In genomic region chr19:45094707-45095106, GRCh38 we compare ENCODE assay signal across 8 cellular contexts. TPM values are rescaled to one million over a fixed set of nuclear protein-coding genes. Genes with fewer than 3 reads are reported as not detected.
A peak's percentile ranks its signal among the peaks of the same experiment; 100 is the strongest.
DNase-seq lines count a peak whose midpoint lies in the region; TF ChIP-seq lines count a peak whose summit lies in the region.
"Had no signal": no experiment of that assay in that cellular context is flagged by ENCODE, and none has a peak within 500 bp of the region (broad histone marks: within the 10 kb centered on the region; RNA-seq: fewer than 3 reads in every experiment).

No MANE protein-coding gene starts in this region.

- H3K9me2 ChIP-seq in OCI-LY1 (ENCODE audit: low read depth, low read length) = no peaks in the 10 kb centered on the region

- H3K27me3 ChIP-seq in GM06990 (replicated peaks; ENCODE audit: control insufficient read depth, insufficient read depth, low read length) = no peaks in the 10 kb centered on the region
- no peaks in the 10 kb centered on the region for H3K27me3 ChIP-seq in OCI-LY1 (ENCODE audit: insufficient read depth, low read length)
- H3K27me3 ChIP-seq in dorsolateral prefrontal cortex = no peaks in the 10 kb centered on the region

- intact Hi-C loops in dorsolateral prefrontal cortex (cut with DNase I) = loop anchor here (5.0 to 10.0 kb wide), 5 partner anchors 38 to 153 kb away; partner anchors contain the start of genes EXOC3L2 (in 2 of the 2), BLOC1S3 (in 1 of the 2), CLASRP (in 1 of the 2) and TRAPPC6A (in 1 of the 2)

- peak overlapping the region; percentile 81 for H3K4me3 Mint-ChIP-seq in progenitor cell of endocrine pancreas (ENCODE audit: low read depth)

- H3K4me1 ChIP-seq in OCI-LY1 (ENCODE audit: insufficient read depth, low read length, severe bottlenecking) = peaks cover 51% of the 10 kb centered on the region

- no peaks in the 10 kb centered on the region for H3K27me3 Mint-ChIP-seq in progenitor cell of endocrine pancreas

- DNase-seq in GM06990 (ENCODE audit: extremely low read depth, insufficient read length) = no peak
- no peak for DNase-seq in dorsolateral prefrontal cortex
- no peak for DNase-seq in progenitor cell of endocrine pancreas (ENCODE audit: low spot score, unreplicated experiment)
- DNase-seq in SK-N-DZ (ENCODE audit: low spot score) = no peak
- no peak for DNase-seq in pons (ENCODE audit: low spot score)
- no peak for DNase-seq in GM03348 (ENCODE audit: low spot score)
- DNase-seq: NCI-H2171 had no signal

- H3K4me2 ChIP-seq in OCI-LY1 (ENCODE audit: low read length) = peak overlapping the region; percentile 96

- no peaks in the 10 kb centered on the region for H3K9me3 Mint-ChIP-seq in progenitor cell of endocrine pancreas (ENCODE audit: low read depth)

- TF ChIP-seq CTCF in GM06990 (IDR thresholded peaks at IDR 0.05; ENCODE audit: insufficient read depth, low read length, poor library complexity, severe bottlenecking) (no peak), OCI-LY1 (IDR thresholded peaks at IDR 0.05; ENCODE audit: low read length) (no peak), dorsolateral prefrontal cortex (IDR thresholded peaks at IDR 0.05 in 54 of 56, conservative IDR thresholded peaks at IDR 0.05 in 2 of 56; ENCODE audit: low read depth in 1 of 56, partially characterized antibody in 56 of 56) (no peak), progenitor cell of endocrine pancreas (IDR thresholded peaks at IDR 0.05; ENCODE audit: unreplicated experiment) (no peak)

- peaks cover 14% of the 10 kb centered on the region for H3K36me3 ChIP-seq in GM06990 (ENCODE audit: control insufficient read depth, insufficient read depth, low read length)
- peaks cover 25% of the 10 kb centered on the region for H3K36me3 ChIP-seq in OCI-LY1 (ENCODE audit: insufficient read depth, low read length)

- H3K27ac Mint-ChIP-seq in progenitor cell of endocrine pancreas = peak overlapping the region; percentile 75

- H3K27ac ChIP-seq in OCI-LY1 (ENCODE audit: low read depth, low read length, poor library complexity, severe bottlenecking) = no peak overlapping the region
- H3K27ac ChIP-seq in dorsolateral prefrontal cortex = peak overlapping the region in 3 of 59 donors; percentile 3 to 97 (median 86)

- peak overlapping the region; percentile 66; the same call in 1 of the 2 replicates for H3K4me3 ChIP-seq in GM06990 (replicated peaks; ENCODE audit: low read depth, low read length)
- H3K4me3 ChIP-seq in OCI-LY1 (ENCODE audit: low read depth, low read length, poor library complexity, severe bottlenecking) = peak overlapping the region; percentile 80
- peak overlapping the region in 41 of 59 donors; percentile 6 to 100 (median 98) for H3K4me3 ChIP-seq in dorsolateral prefrontal cortex

- H3K4me1 Mint-ChIP-seq in progenitor cell of endocrine pancreas (ENCODE audit: low read depth) = peaks cover 51% of the 10 kb centered on the region

- no peaks in the 10 kb centered on the region for H3F3A ChIP-seq in OCI-LY1 (ENCODE audit: insufficient read depth, low read length)

- H4K20me1 ChIP-seq in OCI-LY1 (ENCODE audit: insufficient read depth, low read length) = no peaks in the 10 kb centered on the region

- H3K36me3 Mint-ChIP-seq in progenitor cell of endocrine pancreas (ENCODE audit: insufficient read depth) = peaks cover 5% of the 10 kb centered on the region

- no peaks in the 10 kb centered on the region for H3K9me3 ChIP-seq in OCI-LY1 (ENCODE audit: low read length)

- no peak overlapping the region for H2AFZ ChIP-seq in OCI-LY1 (ENCODE audit: low read length)

- peaks cover 40% of the 10 kb centered on the region for H3K79me2 ChIP-seq in OCI-LY1 (ENCODE audit: insufficient read depth, low read length)

- no peak overlapping the region; the same call in 1 of the 2 replicates for H3K9ac ChIP-seq in OCI-LY1 (ENCODE audit: low read length)

RNA-seq across cellular contexts. Expression of gene PPP1R37, which starts 1.7 kb away (rescaled TPM):
- total RNA-seq in dorsolateral prefrontal cortex = 10 to 100 TPM; 33.6 to 77.3 (median 54.0) TPM
- total RNA-seq in progenitor cell of endocrine pancreas = 44.8 and 45.8 TPM in 2 replicates
- polyA plus RNA-seq in SK-N-DZ (2014; cell fraction: cytosol; rRNA removed) = 22.6 and 24.6 TPM in 2 replicates
- polyA plus RNA-seq in SK-N-DZ (2014; cell fraction: nucleus; rRNA removed) = 87.5 and 92.9 TPM in 2 replicates

RNA-seq across cellular contexts. Expression of gene GEMIN7, which starts 15.6 kb away (rescaled TPM):
- total RNA-seq in dorsolateral prefrontal cortex = 10 to 100 TPM in 115 of 120 experiments, 1 to 10 TPM in 5; 5.0 to 26.4 (median 16.3) TPM
- 29.8 and 39.4 TPM in 2 replicates for total RNA-seq in progenitor cell of endocrine pancreas
- polyA plus RNA-seq in SK-N-DZ (2014; cell fraction: cytosol; rRNA removed) = 38.4 and 53.2 TPM in 2 replicates
- 35.6 and 41.8 TPM in 2 replicates for polyA plus RNA-seq in SK-N-DZ (2014; cell fraction: nucleus; rRNA removed)

RNA-seq across cellular contexts. Expression of gene ZNF296, which starts 18.4 kb away (rescaled TPM):
- total RNA-seq in dorsolateral prefrontal cortex (1 to 10 TPM in 79 of 120 experiments, under 1 TPM in 41; 0.36 to 3.5 (median 1.3) TPM), progenitor cell of endocrine pancreas (1.1 and 1.3 TPM in 2 replicates)
- 0.08 and 1.2 TPM in 2 replicates for polyA plus RNA-seq in SK-N-DZ (2014; cell fraction: cytosol; rRNA removed)
- 1.1 and 1.8 TPM in 2 replicates for polyA plus RNA-seq in SK-N-DZ (2014; cell fraction: nucleus; rRNA removed)

RNA-seq across cellular contexts. Expression of gene CLASRP, which starts 55.9 kb away (rescaled TPM):
- total RNA-seq in dorsolateral prefrontal cortex (100 to 1,000 TPM in 71 of 120 experiments, 10 to 100 TPM in 49; 51.6 to 162 (median 105) TPM), progenitor cell of endocrine pancreas (111 and 123 TPM in 2 replicates)
- polyA plus RNA-seq in SK-N-DZ (2014; cell fraction: cytosol; rRNA removed) = 68.5 and 81.1 TPM in 2 replicates
- polyA plus RNA-seq in SK-N-DZ (2014; cell fraction: nucleus; rRNA removed) = 469 and 686 TPM in 2 replicates
